21 cellular contexts compared by ENCODE assay signal in the genomic region with DNA sequence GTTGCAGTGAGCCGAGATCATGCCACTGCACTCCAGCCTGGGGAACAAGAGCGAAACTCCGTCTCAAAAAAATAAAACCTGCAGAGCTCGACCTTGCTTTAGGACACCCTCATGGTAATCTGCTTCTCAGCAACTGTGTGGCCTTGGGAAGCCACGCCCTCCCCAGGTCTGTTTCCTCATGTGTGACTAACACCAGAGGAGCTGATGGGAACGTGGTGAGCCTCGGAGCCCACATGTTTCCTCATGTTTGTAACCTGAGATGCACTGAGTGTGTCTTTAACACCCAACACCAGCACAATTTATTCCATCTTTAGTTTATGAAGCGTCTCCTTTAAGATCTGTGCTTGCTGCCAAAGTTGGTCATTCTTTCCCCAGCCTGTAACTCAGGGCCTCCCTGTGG.
DNase-seq lines count a peak whose midpoint lies in the region; ATAC-seq and TF ChIP-seq lines count a peak whose summit lies in the region.
"Had no signal": no experiment of that assay in that cellular context is flagged by ENCODE, and none has a peak within 500 bp of the region (broad histone marks: within the 10 kb centered on the region; RNA-seq: fewer than 3 reads in every experiment).

No MANE protein-coding gene starts in this region.

- ATAC-seq in RWPE2 (ENCODE audit: low read depth) (peak; percentile 97), foreskin keratinocyte (peak; percentile 88), HG02623 (IDR thresholded peaks at IDR 0.05; ENCODE audit: unreplicated experiment) (no peak)

- no peaks in the 10 kb centered on the region for H3K27me3 ChIP-seq in RWPE2 (ENCODE audit: insufficient read depth, poor library complexity, severe bottlenecking)
- no peaks in the 10 kb centered on the region for H3K27me3 ChIP-seq in foreskin keratinocyte
- H3K27me3 ChIP-seq: cardiac muscle cell, stomach had no signal

- H3K27ac ChIP-seq in RWPE2 (ENCODE audit: poor library complexity, severe bottlenecking): no peak overlapping the region
- no peak overlapping the region for H3K27ac ChIP-seq in foreskin keratinocyte
- H3K27ac ChIP-seq: cardiac muscle cell, HL-60, stomach, VCaP had no signal

- no peak overlapping the region for H3K4me3 ChIP-seq in Jurkat, Clone E6-1 (ENCODE audit: low read length)
- no peak overlapping the region for H3K4me3 ChIP-seq in RWPE2 (ENCODE audit: severe bottlenecking)
- H3K4me3 ChIP-seq: cardiac muscle cell, lung, stomach had no signal

- no peaks in the 10 kb centered on the region for H3K36me3 ChIP-seq in RWPE2 (ENCODE audit: low read depth)
- H3K36me3 ChIP-seq: cardiac muscle cell, stomach had no signal

- no peaks in the 10 kb centered on the region for H3K9me3 ChIP-seq in RWPE2 (ENCODE audit: severe bottlenecking)

- TF ChIP-seq CTCF in RWPE2 (IDR thresholded peaks at IDR 0.05; ENCODE audit: poor library complexity, severe bottlenecking): no peak
- TF ChIP-seq CTCF in foreskin keratinocyte (conservative IDR thresholded peaks at IDR 0.05): no peak

- DNase-seq in COLO668 (lab: John Stamatoyannopoulos, UW; ENCODE audit: unreplicated experiment): peak; percentile 10
- DNase-seq in Jurkat, Clone E6-1 (ENCODE audit: low read depth, low spot score): peak; percentile 34
- peak; percentile 87 for DNase-seq in RWPE2 (ENCODE audit: low spot score)
- peak; percentile 35 to 46 for DNase-seq in foreskin keratinocyte
- no peak for DNase-seq in SHP77 (lab: John Stamatoyannopoulos, UW)
- no peak for DNase-seq in HT-29 (ENCODE audit: low spot score)
- no peak for DNase-seq in NCI-H2081 treated with DMSO at 0.1 percent for 48 hours (lab: John Stamatoyannopoulos, UW)
- DNase-seq: activated gamma-delta T cell; CD4-positive, alpha-beta T cell; DMS79 treated with DMSO at 0.1 percent for 48 hours; KG1; NCI-H1092 treated with DMSO at 0.1 percent for 48 hours; NCI-H2081; nucleus accumbens; stimulated activated CD4-positive, alpha-beta T cell treated with anti-CD3 and anti-CD28 coated beads, Interleukin-4, amount 100 ng/mL, for 4 hours; stomach had no signal

- H3K4me1 ChIP-seq in RWPE2 (ENCODE audit: insufficient read depth, poor library complexity, severe bottlenecking): peaks cover 2% of the 10 kb centered on the region
- H3K4me1 ChIP-seq in foreskin keratinocyte: no peaks in the 10 kb centered on the region
- H3K4me1 ChIP-seq: stomach had no signal

Comparison
In these comparisons a context has a peak if more than half of its experiments do, and no peak if none do; other contexts are left out.
1. DNase-seq: peak in COLO668 (single experiment), Jurkat, Clone E6-1 (single experiment), RWPE2 (single experiment) and foreskin keratinocyte (2 of 2); none in SHP77 (0 of 2), HT-29 (single experiment) and NCI-H2081 treated with DMSO at 0.1 percent for 48 hours (single experiment).